ENCODE assay signal across 8 cellular contexts in genomic region chr2:12715258-12715865, GRCh38. TPM values are rescaled to one million over a fixed set of nuclear protein-coding genes. Genes with fewer than 3 reads are reported as not detected.
DNase-seq lines count a peak whose midpoint lies in the region; ATAC-seq, FAIRE-seq and TF ChIP-seq lines count a peak whose summit lies in the region.

No MANE protein-coding gene starts in this region.

- TF ChIP-seq RAD21 in K562 (CRISPR knock-in tag; conservative IDR thresholded peaks at IDR 0.05 in 1 of 2, IDR thresholded peaks at IDR 0.05 in 1 of 2): no peak

- peaks cover 2% of the 10 kb centered on the region for H3K36me3 Mint-ChIP-seq in activated CD8-positive, alpha-beta memory T cell treated with anti-CD3 and anti-CD28 coated beads, Interleukin-2, amount 10 ng/mL, durations not matched to agents 7 days and 5 days

- 41% methylated on average over 6 of the region's 6 CpGs for WGBS in K562 (ENCODE audit: insufficient coverage, low coverage, missing lambda C conversion rate)
- 43 to 45% methylated on average over 6 of the region's 6 CpGs for WGBS in tibial nerve, 2 donors

- intact Hi-C loops in K562 (cut with micrococcal nuclease): loop anchor here (5.0 kb wide), 6 partner anchors 38 to 748 kb away; no protein-coding TSS in a partner anchor

- H3K4me1 Mint-ChIP-seq in activated CD8-positive, alpha-beta memory T cell treated with anti-CD3 and anti-CD28 coated beads, Interleukin-2, amount 10 ng/mL, durations not matched to agents 7 days and 5 days: peaks cover 32% of the 10 kb centered on the region

- H3K9ac ChIP-seq in K562 (ENCODE audit: insufficient read depth in 1 of 2, low read depth in 2 of 2, low read length in 2 of 2): peak overlapping the region; percentile 4 to 94; a peak in 2 of 4 replicates

- TF ChIP-seq EP300 in K562 (IDR thresholded peaks at IDR 0.05; ENCODE audit: low read length): no peak
- no peak for TF ChIP-seq EP300 in tibial nerve (IDR thresholded peaks at IDR 0.05)

- POLR2A ChIA-PET in K562 (lab: Yijun Ruan, JAX): interaction anchor here (0.6 to 2.0 kb wide), 15 partner anchors 10 to 885 kb away, joined by 3 to 8 read pairs (median 4); no protein-coding TSS in a partner anchor

- H3K27ac ChIP-seq in K562 (ENCODE audit: extremely low read depth, low read depth, low read length): peak overlapping the region; percentile 86; the same call in 1 of the 3 replicates
- H3K27ac ChIP-seq in tibial nerve: peak overlapping the region; percentile 91 to 96 (median 94)

- no peak for DNase-seq in activated CD8-positive, alpha-beta memory T cell treated with anti-CD3 and anti-CD28 coated beads, Interleukin-2, amount 10 ng/mL, durations not matched to agents 7 days and 5 days
- no peak for DNase-seq in activated CD8-positive, alpha-beta memory T cell treated with anti-CD3 and anti-CD28 coated beads, Interleukin-2, amount 50 U/mL, for 48 hours
- DNase-seq in K562 (ENCODE audit: extremely low read depth in 1 of 4, low spot score in 3 of 4): peak in 1 of 4 experiments; percentile 18
- DNase-seq in medulla oblongata (ENCODE audit: extremely low spot score): peak; percentile 45
- DNase-seq in tibial nerve (ENCODE audit: low spot score in 2 of 2): no peak
- DNase-seq in GM10266 (ENCODE audit: extremely low spot score): no peak
- no peak for DNase-seq in effector CD4-positive, alpha-beta T cell

- in situ Hi-C loops in K562 (cut with MboI): loop anchor here (5.0 to 25.0 kb wide), 3 partner anchors 298 to 888 kb away; no protein-coding TSS in a partner anchor

- H3K4me2 ChIP-seq in K562 (ENCODE audit: insufficient read depth, low read length): peak overlapping the region; percentile 85

- H3K9me3 ChIP-seq in K562 (replicated peaks; ENCODE audit: control insufficient read depth, insufficient read depth, low read depth, low read length) (no peaks in the 10 kb centered on the region), tibial nerve (no peaks in the 10 kb centered on the region)

- H3K27me3 ChIP-seq in K562 (ENCODE audit: control insufficient read depth in 2 of 2, insufficient read depth in 2 of 2, low read length in 2 of 2) (no peaks in the 10 kb centered on the region), tibial nerve (no peaks in the 10 kb centered on the region)

- FAIRE-seq in K562 (lab: Jason Lieb, UNC): peak; percentile 26

- TF ChIP-seq POLR2A in K562 (conservative IDR thresholded peaks at IDR 0.05): no peak
- TF ChIP-seq POLR2A in tibial nerve (IDR thresholded peaks at IDR 0.05): no peak

- TF ChIP-seq CTCF in K562 (IDR thresholded peaks at IDR 0.05 in 2 of 3, conservative IDR thresholded peaks at IDR 0.05 in 1 of 3; ENCODE audit: insufficient read depth in 2 of 3, low read depth in 1 of 3, low read length in 3 of 3) (no peak), tibial nerve (IDR thresholded peaks at IDR 0.05) (no peak), GM10266 (IDR thresholded peaks at IDR 0.05; ENCODE audit: control insufficient read depth, insufficient read depth, low read depth, missing control alignments) (no peak)

- CTCF ChIA-PET in activated CD8-positive, alpha-beta memory T cell treated with anti-CD3 and anti-CD28 coated beads, Interleukin-2, amount 10 ng/mL, durations not matched to agents 7 days and 5 days (lab: Charles Lee): interaction anchor here (0.9 to 4.2 kb wide), 28 partner anchors 10 to 886 kb away, joined by 3 to 42 read pairs (median 6); no protein-coding TSS in a partner anchor
- CTCF ChIA-PET in K562 (lab: Yijun Ruan, JAX; ENCODE audit: low intra/inter-chr PET ratio): interaction anchor here (3.8 kb wide), 1 partner anchor 886 kb away, joined by 22 read pairs; no protein-coding TSS in a partner anchor

- H4K20me1 ChIP-seq in K562 (replicated peaks; ENCODE audit: control insufficient read depth, insufficient read depth, low read length): no peaks in the 10 kb centered on the region; the same call in 1 of the 2 replicates

- H3K4me1 ChIP-seq in K562 (replicated peaks in 1 of 2; ENCODE audit: control insufficient read depth in 2 of 2, insufficient read depth in 2 of 2, low read length in 2 of 2): peaks cover 13 to 30% of the 10 kb centered on the region in 2 experiments; a peak in 4 of 5 replicates
- peaks cover 0 to 37% (median 16%) of the 10 kb centered on the region in 4 donors for H3K4me1 ChIP-seq in tibial nerve

- peak overlapping the region; percentile 95 for H2AFZ ChIP-seq in K562 (ENCODE audit: low read depth, low read length)

- H3K36me3 ChIP-seq in K562 (ENCODE audit: control insufficient read depth, insufficient read depth, low read length) (no peaks in the 10 kb centered on the region), tibial nerve (no peaks in the 10 kb centered on the region)

- H3K27ac Mint-ChIP-seq in activated CD8-positive, alpha-beta memory T cell treated with anti-CD3 and anti-CD28 coated beads, Interleukin-2, amount 10 ng/mL, durations not matched to agents 7 days and 5 days: no peak overlapping the region

- no peaks in the 10 kb centered on the region for H3K9me3 Mint-ChIP-seq in activated CD8-positive, alpha-beta memory T cell treated with anti-CD3 and anti-CD28 coated beads, Interleukin-2, amount 10 ng/mL, durations not matched to agents 7 days and 5 days (ENCODE audit: low read depth)

- no peak for ATAC-seq in activated CD8-positive, alpha-beta memory T cell treated with anti-CD3 and anti-CD28 coated beads, Interleukin-2, amount 10 ng/mL, durations not matched to agents 7 days and 5 days
- ATAC-seq in K562 (no peak), esophagus mucosa (no peak)

- no TSS peak for BruUV-seq in K562 (replicated peaks; lab: Mats Ljungman, UMichigan)

- no peaks in the 10 kb centered on the region for H3K9me1 ChIP-seq in K562 (ENCODE audit: control insufficient read depth, insufficient read depth, low read length)

- H3K4me3 ChIP-seq in K562: peak overlapping the region; percentile 64
- peak overlapping the region; percentile 85 to 91 (median 86) for H3K4me3 ChIP-seq in tibial nerve

- peaks cover 12% of the 10 kb centered on the region for H3K27me3 Mint-ChIP-seq in activated CD8-positive, alpha-beta memory T cell treated with anti-CD3 and anti-CD28 coated beads, Interleukin-2, amount 10 ng/mL, durations not matched to agents 7 days and 5 days

- peak overlapping the region; percentile 94 for H3K4me3 Mint-ChIP-seq in activated CD8-positive, alpha-beta memory T cell treated with anti-CD3 and anti-CD28 coated beads, Interleukin-2, amount 10 ng/mL, durations not matched to agents 7 days and 5 days

- H3K79me2 ChIP-seq in K562 (ENCODE audit: control insufficient read depth, insufficient read depth, low read length): peaks cover 34% of the 10 kb centered on the region

TF ChIP-seq in K562, 482 proteins besides CTCF, POLR2A, EP300 and RAD21:
- TF ChIP-seq ZNF780A (CRISPR knock-in tag; IDR thresholded peaks at IDR 0.05) (no peak), EGR1 (conservative IDR thresholded peaks at IDR 0.05) (no peak)

RNA-seq across cellular contexts. Expression of gene TRIB2, which starts 1.4 kb away (rescaled TPM):
- total RNA-seq in activated CD8-positive, alpha-beta memory T cell treated with anti-CD3 and anti-CD28 coated beads, Interleukin-2, amount 10 ng/mL, durations not matched to agents 7 days and 5 days: 10 to 100 TPM; 14.3 to 28.5 TPM
- total RNA-seq in K562 (2011; cell fraction: chromatin; rRNA removed; ENCODE audit: low replicate concordance): 27.9 and 40.5 TPM in 2 replicates
- total RNA-seq in K562 (2011; cell fraction: nucleolus; rRNA removed): 35.9 and 38.8 TPM in 2 replicates
- total RNA-seq in K562 (2011; cell fraction: nucleoplasm; rRNA removed): 25.5 and 29.1 TPM in 2 replicates
- total RNA-seq in K562 (2014; rRNA removed): 27.5 and 30.9 TPM in 2 replicates
- 24.1 and 24.8 TPM in 2 replicates for total RNA-seq in K562 (2014; rRNA removed; fragmentation: Illumina TruSeq; extraction: Trizol)
- total RNA-seq in K562 (2015; rRNA removed; fragmentation: Illumina TruSeq; extraction: Trizol): 19.8 and 19.9 TPM in 2 replicates
- total RNA-seq in K562 (2021): 39.0 and 43.0 TPM in 2 replicates
- polyA plus RNA-seq in K562 (2011; rRNA removed): 22.1 and 28.6 TPM in 2 replicates
- polyA plus RNA-seq in K562 (2011; cell fraction: cytosol; rRNA removed): 21.6 and 26.2 TPM in 2 replicates
- 58.7 and 62.0 TPM in 2 replicates for polyA plus RNA-seq in K562 (2011; cell fraction: nucleus; rRNA removed)
- 20.0 and 26.4 TPM in 2 replicates for polyA plus RNA-seq in K562 (2012)
- polyA plus RNA-seq in K562 (2014; fragmentation: Illumina TruSeq; extraction: Trizol): 22.5 and 26.3 TPM in 2 replicates
- 10 to 100 TPM in 1 of 2 experiments, 1 to 10 TPM in 1; 9.0 to 12.2 TPM for polyA plus RNA-seq in K562 (2014; fragmentation: Nextera tagmentation; extraction: Ambion mirVana)
- polyA plus RNA-seq in K562 (2014; rRNA removed): 28.1 and 36.4 TPM in 2 replicates
- 25.6 and 33.0 TPM in 2 replicates for polyA minus RNA-seq in K562 (2011; rRNA and poly(A)+ RNA removed)
- 24.9 and 28.0 TPM in 2 replicates for polyA minus RNA-seq in K562 (2011; cell fraction: cytosol; rRNA and poly(A)+ RNA removed)
- 48.7 and 49.8 TPM in 2 replicates for polyA minus RNA-seq in K562 (2011; cell fraction: nucleus; rRNA and poly(A)+ RNA removed)
- total RNA-seq in tibial nerve: 100 to 1,000 TPM; 182 to 554 (median 315) TPM
- total RNA-seq in esophagus mucosa: 12.7 TPM

Comparison
In these comparisons a context has a peak if more than half of its experiments do, and no peak if none do; other contexts are left out.
1. RNA of gene TRIB2, which starts 1.4 kb away (total RNA-seq): 182 to 554 TPM in tibial nerve; 14.3 to 28.5 TPM in activated CD8-positive, alpha-beta memory T cell treated with anti-CD3 and anti-CD28 coated beads, Interleukin-2, amount 10 ng/mL, durations not matched to agents 7 days and 5 days, 19.8 to 43.0 TPM in K562 and 12.7 TPM in esophagus mucosa (single experiment); every median in the first group is over 4 times any median in the second.